8 cellular contexts compared by ENCODE assay signal in the genomic region with DNA sequence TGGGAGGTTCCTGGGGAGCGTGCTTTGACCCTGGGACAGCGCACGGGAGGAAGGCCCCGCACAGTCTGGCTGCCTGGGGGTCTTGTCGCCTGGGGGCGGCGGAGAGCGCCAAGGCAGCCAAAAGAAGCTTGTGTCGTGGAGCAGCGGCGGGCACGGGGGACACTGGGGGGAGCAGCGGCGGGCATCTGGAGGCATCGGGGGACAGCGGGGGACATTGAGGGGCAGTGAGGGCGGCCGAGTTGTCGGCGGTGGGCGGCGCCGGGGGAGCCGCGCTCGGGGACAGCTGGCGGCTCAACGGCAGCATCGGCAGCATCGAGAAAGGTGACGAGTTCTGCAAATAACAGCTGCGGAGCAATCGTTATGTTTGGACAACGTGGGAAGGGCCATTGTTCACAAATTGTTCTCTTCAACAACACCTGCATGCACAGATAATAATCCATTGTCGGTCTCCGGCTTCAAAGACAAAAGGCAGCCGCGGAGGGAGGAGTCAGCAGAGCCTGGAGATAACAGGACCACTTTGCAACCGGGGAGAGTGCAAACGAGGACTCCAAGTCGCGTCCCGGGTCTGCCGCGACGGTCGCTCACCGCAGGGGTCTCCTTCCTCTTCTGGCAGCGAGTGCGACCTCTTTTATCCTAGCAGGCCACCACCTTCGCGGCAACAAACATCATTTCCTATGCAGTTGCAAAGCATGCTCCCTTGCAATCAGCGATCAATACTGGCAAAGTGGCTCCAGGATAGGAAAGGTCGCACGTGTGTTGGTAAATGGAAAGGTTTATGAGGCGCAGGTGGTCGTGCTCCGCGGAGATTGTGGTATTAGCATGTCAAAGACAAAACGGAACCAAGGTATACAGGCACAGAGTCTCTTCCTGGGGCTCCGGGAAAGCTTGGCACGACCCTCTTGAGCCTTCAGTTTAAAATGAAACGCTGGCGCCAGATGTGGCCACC.
A peak's percentile ranks its signal among the peaks of the same experiment; 100 is the strongest.
DNase-seq lines count a peak whose midpoint lies in the region; ATAC-seq, FAIRE-seq and TF ChIP-seq lines count a peak whose summit lies in the region.

No MANE protein-coding gene starts in this region.

- H2BK12ac ChIP-seq in H9 (ENCODE audit: insufficient read length, low read depth, low read length) = no peak overlapping the region

- H2BK120ac ChIP-seq in H9 (ENCODE audit: low read depth, low read length, poor library complexity, severe bottlenecking) = no peak overlapping the region

- H3K27ac Mint-ChIP-seq in H9 (peak overlapping the region in 1 of 3 experiments; percentile 93; a peak in 2 of 7 replicates), astrocyte (ENCODE audit: unreplicated experiment) (no peak overlapping the region)

- H3K9me3 ChIP-seq in H9 (ENCODE audit: control insufficient read depth, low read depth, low read length) (no peaks in the 10 kb centered on the region), astrocyte (ENCODE audit: insufficient read depth, low read depth, low read length) (no peaks in the 10 kb centered on the region), keratinocyte (ENCODE audit: control insufficient read depth, low read depth, low read length) (no peaks in the 10 kb centered on the region), MG63 (no peaks in the 10 kb centered on the region)

- H3K36me3 Mint-ChIP-seq in H9 (ENCODE audit: insufficient read depth in 1 of 3, low read depth in 3 of 3) (no peaks in the 10 kb centered on the region; a peak in 1 of 7 replicates), astrocyte (ENCODE audit: low read depth, unreplicated experiment) (no peaks in the 10 kb centered on the region)

- no peak overlapping the region for H2BK15ac ChIP-seq in H9 (ENCODE audit: low read depth, low read length)

- no peak for ATAC-seq in HG03135 (IDR thresholded peaks at IDR 0.05; ENCODE audit: unreplicated experiment)

- no peak overlapping the region for H3K56ac ChIP-seq in H9 (ENCODE audit: insufficient read length, low read depth, low read length)

- H3K9me3 Mint-ChIP-seq in H9 (no peaks in the 10 kb centered on the region), astrocyte (ENCODE audit: unreplicated experiment) (no peaks in the 10 kb centered on the region)

- peaks cover 11% of the 10 kb centered on the region for H3K23me2 ChIP-seq in H9 (ENCODE audit: insufficient read length, low read depth, low read length, poor library complexity, severe bottlenecking)

- H3T11ph ChIP-seq in H9 (ENCODE audit: low read length) = no peak overlapping the region

- H3K4ac ChIP-seq in H9 (ENCODE audit: low read depth, low read length) = no peak overlapping the region

- peaks cover 4% of the 10 kb centered on the region; the same call in 1 of the 2 replicates for H3K4me1 ChIP-seq in H9 (ENCODE audit: insufficient read depth, low read length)
- peaks cover 25% of the 10 kb centered on the region for H3K4me1 ChIP-seq in astrocyte (ENCODE audit: insufficient read depth, low read length)
- H3K4me1 ChIP-seq in keratinocyte (ENCODE audit: control insufficient read depth, extremely low read depth, insufficient read depth, low read length) = peaks cover 45% of the 10 kb centered on the region

- H4K8ac ChIP-seq in H9 (replicated peaks; ENCODE audit: insufficient read length, low read depth, low read length) = no peak overlapping the region

- H3K79me1 ChIP-seq in H9 (ENCODE audit: insufficient read depth, low read depth, low read length, poor library complexity, severe bottlenecking) = no peaks in the 10 kb centered on the region

- H3K9me1 ChIP-seq in keratinocyte (ENCODE audit: control insufficient read depth, extremely low read depth, insufficient read depth, low read length) = no peaks in the 10 kb centered on the region

- FAIRE-seq in astrocyte (lab: Jason Lieb, UNC) (no peak), keratinocyte (lab: Jason Lieb, UNC) (no peak)

- H3K4me2 ChIP-seq in H9 (ENCODE audit: insufficient read depth, insufficient read length, low read length) (peak overlapping the region; percentile 51), astrocyte (ENCODE audit: low read length) (peak overlapping the region; percentile 95), keratinocyte (ENCODE audit: control insufficient read depth, extremely low read depth, insufficient read depth, low read depth, low read length) (peak overlapping the region; percentile 80)

- H2BK5ac ChIP-seq in H9 (ENCODE audit: insufficient read length, low read length) = no peak overlapping the region

- no CpG with 5 or more reads among the region's 64 CpGs for WGBS in H9 (ENCODE audit: extremely low coverage, insufficient read length, low lambda C conversion rate)

- dilution Hi-C loops in keratinocyte (cut with MboI; ENCODE audit: extremely low pct_ligation_motif_present, low sequenced_read_pairs) = no loop called here

- no peak overlapping the region for H3K18ac ChIP-seq in H9 (ENCODE audit: insufficient read length, low read depth, low read length)

- peaks cover 3% of the 10 kb centered on the region; the same call in 1 of the 2 replicates for H3K27me3 ChIP-seq in H9 (ENCODE audit: insufficient read depth, low read length)
- peaks cover 10% of the 10 kb centered on the region for H3K27me3 ChIP-seq in astrocyte (ENCODE audit: insufficient read depth, low read length)
- no peaks in the 10 kb centered on the region for H3K27me3 ChIP-seq in keratinocyte (ENCODE audit: control insufficient read depth, extremely low read depth, insufficient read depth, low read length)
- no peaks in the 10 kb centered on the region for H3K27me3 ChIP-seq in MG63

- no peaks in the 10 kb centered on the region for H3K36me3 ChIP-seq in astrocyte (ENCODE audit: insufficient read depth, low read length)
- H3K36me3 ChIP-seq in keratinocyte (ENCODE audit: control insufficient read depth in 2 of 2, extremely low read depth in 1 of 2, insufficient read depth in 2 of 2, low read length in 2 of 2) = no peaks in the 10 kb centered on the region
- H3K36me3 ChIP-seq in MG63 = no peaks in the 10 kb centered on the region

- no peak overlapping the region for H3K9ac ChIP-seq in H9 (ENCODE audit: extremely low read depth, insufficient read length, low read length)
- peak overlapping the region; percentile 32 for H3K9ac ChIP-seq in astrocyte (ENCODE audit: low read length)
- peak overlapping the region; percentile 22 for H3K9ac ChIP-seq in keratinocyte (ENCODE audit: control insufficient read depth, extremely low read depth, insufficient read depth, low read length)

- H4K5ac ChIP-seq in H9 (ENCODE audit: insufficient read length, low read depth, low read length) = no peak overlapping the region

- H3K4me3 ChIP-seq in astrocyte (ENCODE audit: insufficient read depth, low read depth, low read length) (peak overlapping the region; percentile 65), keratinocyte (ENCODE audit: control insufficient read depth in 2 of 3, extremely low read depth in 1 of 3, insufficient read depth in 2 of 3, low read depth in 1 of 3, low read length in 3 of 3) (peak overlapping the region in 1 of 3 experiments; percentile 50), MG63 (no peak overlapping the region)

- H3K4me3 Mint-ChIP-seq in H9 (peak overlapping the region; percentile 73 to 82), astrocyte (ENCODE audit: unreplicated experiment) (peak overlapping the region; percentile 83)

- no peak overlapping the region for H4K91ac ChIP-seq in H9 (ENCODE audit: insufficient read length, low read depth, low read length)

- H3K14ac ChIP-seq in H9 (ENCODE audit: insufficient read depth, low read length) = no peak overlapping the region

- H3K4me1 Mint-ChIP-seq in H9 (peaks cover 41 to 43% of the 10 kb centered on the region in 2 experiments), astrocyte (ENCODE audit: low read depth, unreplicated experiment) (peaks cover 17% of the 10 kb centered on the region)

- H2AK5ac ChIP-seq in H9 (ENCODE audit: insufficient read length, low read length) = no peak overlapping the region

- H2BK20ac ChIP-seq in H9 (ENCODE audit: low read depth, low read length, poor library complexity, severe bottlenecking) = no peak overlapping the region

- H3K79me2 ChIP-seq in H9 (ENCODE audit: insufficient read depth, low read length) = no peaks in the 10 kb centered on the region
- H3K79me2 ChIP-seq in astrocyte (ENCODE audit: insufficient read depth, low read length) = no peaks in the 10 kb centered on the region
- no peaks in the 10 kb centered on the region for H3K79me2 ChIP-seq in keratinocyte (ENCODE audit: control insufficient read depth, insufficient read depth, low read length)

- H3K27ac ChIP-seq in H9 (ENCODE audit: insufficient read length, low read depth, low read length) (no peak overlapping the region), astrocyte (ENCODE audit: low read depth, low read length) (no peak overlapping the region), keratinocyte (ENCODE audit: control insufficient read depth, insufficient read depth, low read length) (no peak overlapping the region)

- TF ChIP-seq CTCF in H9 (conservative IDR thresholded peaks at IDR 0.05) (no peak), astrocyte (IDR thresholded peaks at IDR 0.05; ENCODE audit: insufficient read depth, low read depth, low read length) (no peak), keratinocyte (optimal IDR thresholded peaks at IDR 0.05 in 1 of 3, IDR thresholded peaks at IDR 0.05 in 1 of 3, conservative IDR thresholded peaks at IDR 0.05 in 1 of 3; ENCODE audit: extremely low read depth in 1 of 3, insufficient read depth in 2 of 3, low read length in 3 of 3) (no peak)

- H3K23ac ChIP-seq in H9 (ENCODE audit: insufficient read length, low read depth, low read length) = no peak overlapping the region

- DNase-seq in H9 (peak; percentile 83), NCI-H748 (lab: John Stamatoyannopoulos, UW; ENCODE audit: unreplicated experiment) (peak; percentile 100), astrocyte (ENCODE audit: low read depth) (no peak), keratinocyte (ENCODE audit: low read depth, low spot score) (no peak), MG63 (no peak)
- DNase-seq in stimulated activated CD4-positive, alpha-beta T cell treated with anti-CD3 and anti-CD28 coated beads, Interleukin-4, amount 100 ng/mL, for 4 hours = peak; percentile 9 to 10
- DNase-seq in NK-92 treated with Interleukin-12 subunit alpha and Interleukin-12 subunit beta, amount 100 ng/mL, for 24 hours (lab: John Stamatoyannopoulos, UW) = no peak

- H3K27me3 Mint-ChIP-seq in H9 (ENCODE audit: low read depth) = peaks cover 68% of the 10 kb centered on the region
- peaks cover 31% of the 10 kb centered on the region for H3K27me3 Mint-ChIP-seq in astrocyte (ENCODE audit: low read depth, unreplicated experiment)

- H4K20me1 ChIP-seq in H9 (ENCODE audit: control insufficient read depth, insufficient read depth, insufficient read length) (no peaks in the 10 kb centered on the region), astrocyte (ENCODE audit: insufficient read depth, low read length) (no peaks in the 10 kb centered on the region), keratinocyte (ENCODE audit: control insufficient read depth, extremely low read depth, insufficient read depth, low read length) (no peaks in the 10 kb centered on the region)

- H2AFZ ChIP-seq in H9 (ENCODE audit: low read length) = no peak overlapping the region
- H2AFZ ChIP-seq in astrocyte (ENCODE audit: low read depth, low read length) = peak overlapping the region; percentile 83
- peak overlapping the region; percentile 36 for H2AFZ ChIP-seq in keratinocyte (ENCODE audit: control insufficient read depth, low read length)

Comparison
In these comparisons a context has a peak if more than half of its experiments do, and no peak if none do; other contexts are left out.
1. DNase-seq: peak in H9 (single experiment), NCI-H748 (single experiment) and stimulated activated CD4-positive, alpha-beta T cell treated with anti-CD3 and anti-CD28 coated beads, Interleukin-4, amount 100 ng/mL, for 4 hours (2 of 2); none in astrocyte (single experiment), keratinocyte (single experiment), MG63 (single experiment) and NK-92 treated with Interleukin-12 subunit alpha and Interleukin-12 subunit beta, amount 100 ng/mL, for 24 hours (single experiment).
2. Peak in every context shown above with its lines, with median percentiles within 50 percentile points of each other: H3K4me2 ChIP-seq.